In genomic region chr4:101102114-101102752, GRCh38 we compare ENCODE assay signal across 11 cellular contexts.
DNase-seq lines count a peak whose midpoint lies in the region; TF ChIP-seq lines count a peak whose summit lies in the region.
"Had no signal": no experiment of that assay in that cellular context is flagged by ENCODE, and none has a peak within 500 bp of the region (broad histone marks: within the 10 kb centered on the region; RNA-seq: fewer than 3 reads in every experiment).

No MANE protein-coding gene starts in this region.

- TF ChIP-seq CTCF in AG09319 (IDR thresholded peaks at IDR 0.05; ENCODE audit: low read depth, low read length): no peak

- peak overlapping the region; percentile 75 for H3K27ac ChIP-seq in caudate nucleus (ENCODE audit: low read depth, low read length)

- peak; percentile 86 for DNase-seq in AG09319 (ENCODE audit: extremely low read depth, low read depth)
- peak; percentile 51 for DNase-seq in NCI-H1092 (lab: John Stamatoyannopoulos, UW)
- DNase-seq in caudate nucleus (lab: John Stamatoyannopoulos, UW): peak in 32 of 61 donors; percentile 3 to 54 (median 27)
- peak; percentile 86 for DNase-seq in myocyte (ENCODE audit: low read depth)
- DNase-seq in NCI-H2107 treated with DMSO at 0.1 percent for 48 hours (lab: John Stamatoyannopoulos, UW; ENCODE audit: unreplicated experiment): no peak
- no peak for DNase-seq in activated effector memory CD4-positive, alpha-beta T cell treated with Interleukin-2 at 50 U/mL for 16 hours
- DNase-seq in DMS114 treated with DMSO at 0.1 percent for 48 hours (lab: John Stamatoyannopoulos, UW; ENCODE audit: unreplicated experiment): no peak
- no peak for DNase-seq in NCI-H128 (lab: John Stamatoyannopoulos, UW; ENCODE audit: unreplicated experiment)
- DNase-seq: activated CD4-positive, alpha-beta T cell treated with anti-CD3 and anti-CD28 coated beads for 4 hours; DMS79 treated with DMSO at 0.1 percent for 48 hours; NCI-H1436 had no signal

Comparison
In these comparisons a context has a peak if more than half of its experiments do, and no peak if none do; other contexts are left out.
1. DNase-seq: peak in AG09319 (single experiment), NCI-H1092 (single experiment), caudate nucleus (32 of 61) and myocyte (single experiment); none in NCI-H2107 treated with DMSO at 0.1 percent for 48 hours (single experiment), activated effector memory CD4-positive, alpha-beta T cell treated with Interleukin-2 at 50 U/mL for 16 hours (single experiment), DMS114 treated with DMSO at 0.1 percent for 48 hours (single experiment) and NCI-H128 (single experiment).